Comparison of ENCODE assay signal across 9 cellular contexts in the genomic region with DNA sequence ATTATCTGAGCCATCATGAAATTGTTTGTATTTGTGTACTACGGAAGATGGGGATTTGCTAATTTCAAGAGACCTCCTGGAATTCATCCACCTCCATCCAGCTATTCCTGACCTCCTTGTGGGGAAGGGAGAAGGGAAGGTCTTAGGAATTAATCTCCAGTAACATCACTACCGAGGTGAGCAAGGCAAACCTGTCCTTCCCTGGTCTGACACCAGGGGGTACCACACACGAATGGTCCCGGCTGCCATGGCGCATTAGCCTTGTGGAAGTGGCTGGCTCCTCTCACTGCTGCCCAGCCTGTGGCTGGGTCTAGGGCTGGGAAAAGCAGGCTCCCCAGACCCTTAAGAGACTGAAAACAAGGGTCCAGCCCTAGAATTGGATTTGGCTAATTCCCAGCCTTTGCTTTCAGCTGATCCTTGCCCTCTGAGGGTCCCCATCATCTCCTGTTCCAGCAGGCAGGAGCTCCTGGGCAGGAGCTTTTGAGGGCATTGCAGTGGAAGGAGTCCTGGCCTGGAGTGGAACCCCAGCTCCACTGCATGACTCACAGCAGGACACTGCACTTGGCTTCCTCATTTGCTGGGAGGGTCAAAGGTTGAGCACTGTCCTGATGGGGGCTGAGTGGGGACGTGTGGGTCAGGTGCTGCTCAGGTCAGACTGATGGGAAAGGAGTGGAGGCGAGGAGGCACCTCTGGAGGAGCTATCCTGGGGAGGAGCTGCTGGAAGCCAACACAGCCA. TPM values are rescaled to one million over a fixed set of nuclear protein-coding genes. Genes with fewer than 3 reads are reported as not detected.
DNase-seq lines count a peak whose midpoint lies in the region; ATAC-seq and TF ChIP-seq lines count a peak whose summit lies in the region.
"Had no signal": no experiment of that assay in that cellular context is flagged by ENCODE, and none has a peak within 500 bp of the region (broad histone marks: within the 10 kb centered on the region; RNA-seq: fewer than 3 reads in every experiment).

No MANE protein-coding gene starts in this region.

- H3K36me3 ChIP-seq in Panc1 (ENCODE audit: control insufficient read depth, insufficient read depth, low read length) = no peaks in the 10 kb centered on the region
- no peaks in the 10 kb centered on the region for H3K36me3 ChIP-seq in osteoblast (ENCODE audit: insufficient read depth, low read length)

- intact Hi-C loops in Panc1 (cut with micrococcal nuclease; ENCODE audit: unreplicated experiment) = no loop called here

- peaks cover 3% of the 10 kb centered on the region for H3K36me3 Mint-ChIP-seq in endothelial cell (ENCODE audit: low read depth, unreplicated experiment)
- no peaks in the 10 kb centered on the region for H3K36me3 Mint-ChIP-seq in T-helper 2 cell treated with Interferon-gamma antibody and Interleukin-4, amounts not matched to agents 5 μg/mL and 100 μg/mL, for 36 hours (ENCODE audit: low read depth)

- H2AFZ ChIP-seq in osteoblast (ENCODE audit: low read length) = no peak overlapping the region

- H3K4me1 ChIP-seq in Panc1 (ENCODE audit: control insufficient read depth, insufficient read depth, low read length) (no peaks in the 10 kb centered on the region), osteoblast (ENCODE audit: insufficient read depth, low read length) (no peaks in the 10 kb centered on the region)

- H3K4me3 ChIP-seq in Panc1 (ENCODE audit: low read depth in 2 of 2, low read length in 2 of 2) = no peak overlapping the region
- no peak overlapping the region for H3K4me3 ChIP-seq in osteoblast (ENCODE audit: insufficient read depth, low read length)

- no peaks in the 10 kb centered on the region for H3K9me3 Mint-ChIP-seq in endothelial cell (ENCODE audit: unreplicated experiment)
- H3K9me3 Mint-ChIP-seq in T-helper 2 cell treated with Interferon-gamma antibody and Interleukin-4, amounts not matched to agents 5 μg/mL and 100 μg/mL, for 36 hours = no peaks in the 10 kb centered on the region
- H3K9me3 Mint-ChIP-seq: central memory CD8-positive, alpha-beta T cell had no signal

- H3K9me3 ChIP-seq in Panc1 (ENCODE audit: control insufficient read depth, insufficient read depth, low read depth, low read length) (no peaks in the 10 kb centered on the region), osteoblast (ENCODE audit: low read depth, low read length) (no peaks in the 10 kb centered on the region)

- peak; percentile 42 for DNase-seq in 8988T
- peak; percentile 45 for DNase-seq in GM03348 (ENCODE audit: low spot score)
- DNase-seq in Panc1 (ENCODE audit: low read depth, low spot score) = no peak
- peak; percentile 77 for DNase-seq in endothelial cell (ENCODE audit: low spot score)
- peak; percentile 68 for DNase-seq in osteoblast (ENCODE audit: insufficient read length, low spot score, missing footprints)
- DNase-seq in T-helper 2 cell treated with Interferon-gamma antibody and Interleukin-4, amounts not matched to agents 5 μg/mL and 100 μg/mL, for 36 hours (ENCODE audit: low spot score) = no peak
- DNase-seq in Ammon's horn (ENCODE audit: low spot score) = no peak

- POLR2A ChIA-PET in Panc1 (lab: Charles Lee) = no interaction called here

- no peak overlapping the region for H3K4me2 ChIP-seq in osteoblast (ENCODE audit: insufficient read depth, low read length)

- no peaks in the 10 kb centered on the region for H3K79me2 ChIP-seq in osteoblast (ENCODE audit: insufficient read depth, low read length)

- H4K20me1 ChIP-seq in osteoblast (ENCODE audit: insufficient read depth, low read length) = no peaks in the 10 kb centered on the region

- H3K27ac ChIP-seq in Panc1 (ENCODE audit: low read length) = no peak overlapping the region
- H3K27ac ChIP-seq in osteoblast (ENCODE audit: low read depth, low read length) = no peak overlapping the region

- in situ Hi-C loops in Panc1 (cut with HindIII; ENCODE audit: low pct_unique_long_range_greater_than_20kb, low sequenced_read_pairs) = no loop called here

- no TSS peak for BruUV-seq in Panc1 (replicated peaks; lab: Mats Ljungman, UMichigan)

- no peak overlapping the region for H3K4me3 Mint-ChIP-seq in endothelial cell (ENCODE audit: unreplicated experiment)
- H3K4me3 Mint-ChIP-seq in T-helper 2 cell treated with Interferon-gamma antibody and Interleukin-4, amounts not matched to agents 5 μg/mL and 100 μg/mL, for 36 hours = no peak overlapping the region

- ATAC-seq in Panc1 (peak; percentile 82), GM21723 (IDR thresholded peaks at IDR 0.05; ENCODE audit: unreplicated experiment) (no peak)

- H3K27ac Mint-ChIP-seq in endothelial cell (ENCODE audit: unreplicated experiment) = no peak overlapping the region
- no peak overlapping the region for H3K27ac Mint-ChIP-seq in T-helper 2 cell treated with Interferon-gamma antibody and Interleukin-4, amounts not matched to agents 5 μg/mL and 100 μg/mL, for 36 hours

- CTCF ChIA-PET in Panc1 (lab: Charles Lee) = interaction anchor here (0.6 kb wide), 1 partner anchor 7 kb away, joined by 4 read pairs; no protein-coding TSS in a partner anchor

- H3K27me3 ChIP-seq in Panc1 (ENCODE audit: control insufficient read depth, insufficient read depth, low read length) (no peaks in the 10 kb centered on the region), osteoblast (ENCODE audit: insufficient read depth, low read length) (peaks cover 9% of the 10 kb centered on the region)

- TF ChIP-seq CTCF in Panc1 (IDR thresholded peaks at IDR 0.05) = peak; percentile 72; the same call in 1 of the 2 replicates
- TF ChIP-seq CTCF in endothelial cell (IDR thresholded peaks at IDR 0.05; ENCODE audit: unreplicated experiment) = peak; percentile 71
- peak; percentile 61 for TF ChIP-seq CTCF in osteoblast (IDR thresholded peaks at IDR 0.05; ENCODE audit: extremely low read depth, low read depth, low read length)

- no peaks in the 10 kb centered on the region for H3K4me1 Mint-ChIP-seq in endothelial cell (ENCODE audit: unreplicated experiment)
- peaks cover 14% of the 10 kb centered on the region for H3K4me1 Mint-ChIP-seq in T-helper 2 cell treated with Interferon-gamma antibody and Interleukin-4, amounts not matched to agents 5 μg/mL and 100 μg/mL, for 36 hours (ENCODE audit: low read depth)

- no peaks in the 10 kb centered on the region for H3K27me3 Mint-ChIP-seq in endothelial cell (ENCODE audit: unreplicated experiment)
- no peaks in the 10 kb centered on the region for H3K27me3 Mint-ChIP-seq in T-helper 2 cell treated with Interferon-gamma antibody and Interleukin-4, amounts not matched to agents 5 μg/mL and 100 μg/mL, for 36 hours (ENCODE audit: low read depth)
- H3K27me3 Mint-ChIP-seq: central memory CD8-positive, alpha-beta T cell had no signal

RNA-seq across cellular contexts. Expression of gene RIMS3, which starts 34.8 kb away (rescaled TPM):
- total RNA-seq in Panc1 (2021; ENCODE audit: unreplicated experiment) (5.7 TPM), endothelial cell (ENCODE audit: unreplicated experiment) (5.4 TPM), osteoblast (3.5 and 6.2 TPM in 2 replicates)
- polyA plus RNA-seq in Panc1 (2012; ENCODE audit: insufficient read length) = 9.0 TPM

Comparison
In these comparisons a context has a peak if more than half of its experiments do, and no peak if none do; other contexts are left out.
1. DNase-seq: peak in 8988T (single experiment), GM03348 (single experiment), endothelial cell (single experiment) and osteoblast (single experiment); none in Panc1 (single experiment), T-helper 2 cell treated with Interferon-gamma antibody and Interleukin-4, amounts not matched to agents 5 μg/mL and 100 μg/mL, for 36 hours (single experiment) and Ammon's horn (single experiment).
2. Peak in every context shown above with its lines, with median percentiles within 50 percentile points of each other: CTCF ChIP-seq.